10 cellular contexts compared by ENCODE assay signal in the genomic region with DNA sequence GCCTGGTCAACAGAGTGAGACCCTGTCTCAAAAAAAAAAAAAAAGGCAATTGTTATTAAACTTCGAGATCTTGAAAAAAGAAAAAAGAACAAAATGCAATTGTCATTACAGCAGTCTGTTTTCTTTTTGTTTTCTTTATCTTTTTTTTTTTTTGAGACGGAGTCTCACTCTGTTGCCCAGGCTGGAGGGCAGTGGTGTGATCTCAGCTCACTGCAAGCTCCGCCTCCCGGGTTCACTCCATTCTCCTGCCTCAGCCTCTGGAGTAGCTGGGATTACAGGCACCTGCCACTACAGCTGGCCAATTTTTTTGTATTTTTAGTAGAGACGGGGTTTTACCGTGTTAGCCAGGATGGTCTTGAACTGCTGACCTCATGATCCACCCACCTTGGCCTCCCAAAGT. TPM values are rescaled to one million over a fixed set of nuclear protein-coding genes. Genes with fewer than 3 reads are reported as not detected.
"Had no signal": no experiment of that assay in that cellular context is flagged by ENCODE, and none has a peak within 500 bp of the region (broad histone marks: within the 10 kb centered on the region; RNA-seq: fewer than 3 reads in every experiment).

No MANE protein-coding gene starts in this region.

RNA-seq across cellular contexts. Expression of gene ARRDC5, which starts 19.8 kb away (rescaled TPM):
- total RNA-seq: OCI-LY7, PC-3, PC-9, Right ventricle myocardium inferior, Right ventricle myocardium superior, RPMI7951, SJCRH30, SJSA1, SK-MEL-5 had no signal
- polyA plus RNA-seq: SK-N-SH had no signal
